Comparison of ENCODE assay signal across 14 cellular contexts in genomic region chr5:23332650-23333251, GRCh38.
DNase-seq lines count a peak whose midpoint lies in the region; ATAC-seq and TF ChIP-seq lines count a peak whose summit lies in the region.
"Had no signal": no experiment of that assay in that cellular context is flagged by ENCODE, and none has a peak within 500 bp of the region (broad histone marks: within the 10 kb centered on the region; RNA-seq: fewer than 3 reads in every experiment).

No MANE protein-coding gene starts in this region.

- no peaks in the 10 kb centered on the region for H3K4me1 ChIP-seq in psoas muscle
- H3K4me1 ChIP-seq: left lung had no signal

- TF ChIP-seq CTCF in 22Rv1 (IDR thresholded peaks at IDR 0.05), result peak; percentile 62
- TF ChIP-seq CTCF in psoas muscle (IDR thresholded peaks at IDR 0.05), result no peak

- H3K36me3 ChIP-seq in psoas muscle (ENCODE audit: insufficient read depth in 1 of 2, low read depth in 1 of 2), result no peaks in the 10 kb centered on the region
- H3K36me3 ChIP-seq: left lung had no signal

- 4 to 16% (median 8%) methylated on average over 1 of the region's 1 CpG for WGBS in psoas muscle, 3 donors

- H3K9me3 ChIP-seq in psoas muscle, result no peaks in the 10 kb centered on the region
- H3K9me3 ChIP-seq: left lung had no signal

- H3K4me3 ChIP-seq in psoas muscle, result no peak overlapping the region
- H3K4me3 ChIP-seq: left lung had no signal

- no peak for ATAC-seq in HG02852 (IDR thresholded peaks at IDR 0.05; ENCODE audit: unreplicated experiment)
- ATAC-seq in psoas muscle, result no peak
- ATAC-seq in HG03571 (IDR thresholded peaks at IDR 0.05; ENCODE audit: unreplicated experiment), result no peak
- ATAC-seq in HG03097 (IDR thresholded peaks at IDR 0.05; ENCODE audit: low FRiP score, unreplicated experiment), result no peak
- ATAC-seq: left lung had no signal

- intact Hi-C loops in psoas muscle (cut with DNase I), result no loop called here

- DNase-seq in H4 (ENCODE audit: low spot score), result peak; percentile 61
- peak; percentile 2 for DNase-seq in NOMO-1 treated with dmso at 0.1 percent for 144 hours (lab: John Stamatoyannopoulos, UW; ENCODE audit: unreplicated experiment)
- DNase-seq in cerebellum (ENCODE audit: low spot score), result peak; percentile 0
- DNase-seq in psoas muscle, result no peak
- DNase-seq: activated naive CD8-positive, alpha-beta T cell treated with anti-CD3 and anti-CD28 coated beads for 36 hours; CD4-positive, alpha-beta memory T cell; erythroblast; left lung; stimulated activated naive CD4-positive, alpha-beta T cell had no signal

- H3K27me3 ChIP-seq in psoas muscle (ENCODE audit: insufficient read depth in 3 of 3, low read length in 2 of 3), result no peaks in the 10 kb centered on the region
- H3K27me3 ChIP-seq: left lung had no signal

- H3K27ac ChIP-seq in 22Rv1, result no peak overlapping the region
- H3K27ac ChIP-seq in psoas muscle, result no peak overlapping the region
- H3K27ac ChIP-seq: KMS-11, left lung had no signal

Comparison
In these comparisons a context has a peak if more than half of its experiments do, and no peak if none do; other contexts are left out.
1. DNase-seq: peak in H4 (single experiment), NOMO-1 treated with dmso at 0.1 percent for 144 hours (single experiment) and cerebellum (single experiment); none in psoas muscle (0 of 2).